Comparison of ENCODE assay signal across 1 cellular context in the genomic region with DNA sequence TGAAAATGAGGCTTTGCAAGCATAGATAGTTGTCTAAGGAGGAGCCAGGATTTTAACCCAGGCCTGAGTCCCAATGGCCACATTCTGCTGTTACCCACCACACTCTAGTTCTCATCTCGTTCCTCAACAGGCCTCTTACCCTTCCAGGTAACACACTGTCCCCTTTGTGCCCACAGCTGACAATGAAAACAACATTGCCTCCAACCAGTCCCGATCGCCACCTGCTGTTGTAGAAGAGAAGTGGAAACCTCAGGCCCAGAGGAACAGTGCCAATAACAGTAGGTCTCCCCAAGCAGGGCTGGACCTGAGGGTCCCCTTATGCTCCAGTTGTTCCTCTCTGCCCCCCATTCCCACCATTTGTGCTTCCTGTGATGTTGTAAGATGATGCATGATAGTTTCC.
TF ChIP-seq lines count a peak whose summit lies in the region.

No MANE protein-coding gene starts in this region.

TF ChIP-seq in HCT116, 20 proteins besides CTCF, POLR2A, EP300 and RAD21 (continued from another document):
- TF ChIP-seq, protein P1, sequence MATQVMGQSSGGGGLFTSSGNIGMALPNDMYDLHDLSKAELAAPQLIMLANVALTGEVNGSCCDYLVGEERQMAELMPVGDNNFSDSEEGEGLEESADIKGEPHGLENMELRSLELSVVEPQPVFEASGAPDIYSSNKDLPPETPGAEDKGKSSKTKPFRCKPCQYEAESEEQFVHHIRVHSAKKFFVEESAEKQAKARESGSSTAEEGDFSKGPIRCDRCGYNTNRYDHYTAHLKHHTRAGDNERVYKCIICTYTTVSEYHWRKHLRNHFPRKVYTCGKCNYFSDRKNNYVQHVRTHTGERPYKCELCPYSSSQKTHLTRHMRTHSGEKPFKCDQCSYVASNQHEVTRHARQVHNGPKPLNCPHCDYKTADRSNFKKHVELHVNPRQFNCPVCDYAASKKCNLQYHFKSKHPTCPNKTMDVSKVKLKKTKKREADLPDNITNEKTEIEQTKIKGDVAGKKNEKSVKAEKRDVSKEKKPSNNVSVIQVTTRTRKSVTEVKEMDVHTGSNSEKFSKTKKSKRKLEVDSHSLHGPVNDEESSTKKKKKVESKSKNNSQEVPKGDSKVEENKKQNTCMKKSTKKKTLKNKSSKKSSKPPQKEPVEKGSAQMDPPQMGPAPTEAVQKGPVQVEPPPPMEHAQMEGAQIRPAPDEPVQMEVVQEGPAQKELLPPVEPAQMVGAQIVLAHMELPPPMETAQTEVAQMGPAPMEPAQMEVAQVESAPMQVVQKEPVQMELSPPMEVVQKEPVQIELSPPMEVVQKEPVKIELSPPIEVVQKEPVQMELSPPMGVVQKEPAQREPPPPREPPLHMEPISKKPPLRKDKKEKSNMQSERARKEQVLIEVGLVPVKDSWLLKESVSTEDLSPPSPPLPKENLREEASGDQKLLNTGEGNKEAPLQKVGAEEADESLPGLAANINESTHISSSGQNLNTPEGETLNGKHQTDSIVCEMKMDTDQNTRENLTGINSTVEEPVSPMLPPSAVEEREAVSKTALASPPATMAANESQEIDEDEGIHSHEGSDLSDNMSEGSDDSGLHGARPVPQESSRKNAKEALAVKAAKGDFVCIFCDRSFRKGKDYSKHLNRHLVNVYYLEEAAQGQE (IDR thresholded peaks at IDR 0.05; ENCODE audit: low read depth): no peak
- no peak for TF ChIP-seq JUND (IDR thresholded peaks at IDR 0.05)
